1 cellular context compared by ENCODE assay signal in the genomic region with DNA sequence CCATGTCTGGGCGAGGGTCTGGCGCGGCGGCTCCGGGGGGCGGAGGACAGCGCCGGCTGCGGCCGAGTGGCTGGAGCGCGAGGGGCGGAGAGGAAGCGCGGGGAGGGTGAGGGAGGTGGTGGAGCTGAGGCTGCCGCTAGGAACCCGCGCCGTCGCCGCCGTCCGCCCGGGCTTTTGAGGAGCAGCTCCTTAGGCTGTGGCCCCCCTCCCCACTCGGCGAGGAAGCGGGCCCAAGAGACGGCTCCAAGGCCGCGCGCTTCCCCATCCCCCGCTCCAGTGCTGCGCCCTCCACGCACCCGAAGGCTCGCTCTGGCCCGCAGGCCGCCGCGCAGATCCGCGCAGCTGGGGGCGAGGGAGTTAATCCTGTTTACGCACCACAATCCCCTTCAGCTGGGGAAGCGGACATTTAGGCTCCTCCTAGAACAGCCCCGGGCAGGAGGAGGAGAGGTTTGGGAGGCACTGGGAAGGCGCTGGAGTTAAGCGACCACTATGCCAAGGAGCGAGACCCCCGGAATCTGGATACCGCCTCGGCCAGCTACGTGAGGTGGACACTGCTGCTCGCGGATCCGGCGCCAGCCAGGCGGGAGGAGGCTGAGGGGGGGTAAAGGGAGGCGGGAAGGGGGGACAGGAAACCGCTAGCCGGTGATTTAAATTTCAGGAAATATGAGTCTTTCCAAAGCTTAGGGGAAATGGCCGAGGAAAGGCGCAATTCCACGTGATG.
TF ChIP-seq lines count a peak whose summit lies in the region.

A gene with protein sequence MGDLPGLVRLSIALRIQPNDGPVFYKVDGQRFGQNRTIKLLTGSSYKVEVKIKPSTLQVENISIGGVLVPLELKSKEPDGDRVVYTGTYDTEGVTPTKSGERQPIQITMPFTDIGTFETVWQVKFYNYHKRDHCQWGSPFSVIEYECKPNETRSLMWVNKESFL (minus strand): TSS at position 553 of the 721 bp plus-strand sequence. CDS start 549 bp downstream, at position 4.

TF ChIP-seq in SK-N-SH, 30 proteins besides CTCF, POLR2A, EP300 and RAD21 (continued from another document):
- TF ChIP-seq REST (IDR thresholded peaks at IDR 0.05; ENCODE audit: low read depth, low read length) (peak; percentile 73), TEAD4 (IDR thresholded peaks at IDR 0.05; ENCODE audit: borderline replicate concordance, insufficient read depth) (0 out of 2 replicates have a peak, but pooled peaks have one; percentile 22)
